1 cellular context compared by ENCODE assay signal in the genomic region with DNA sequence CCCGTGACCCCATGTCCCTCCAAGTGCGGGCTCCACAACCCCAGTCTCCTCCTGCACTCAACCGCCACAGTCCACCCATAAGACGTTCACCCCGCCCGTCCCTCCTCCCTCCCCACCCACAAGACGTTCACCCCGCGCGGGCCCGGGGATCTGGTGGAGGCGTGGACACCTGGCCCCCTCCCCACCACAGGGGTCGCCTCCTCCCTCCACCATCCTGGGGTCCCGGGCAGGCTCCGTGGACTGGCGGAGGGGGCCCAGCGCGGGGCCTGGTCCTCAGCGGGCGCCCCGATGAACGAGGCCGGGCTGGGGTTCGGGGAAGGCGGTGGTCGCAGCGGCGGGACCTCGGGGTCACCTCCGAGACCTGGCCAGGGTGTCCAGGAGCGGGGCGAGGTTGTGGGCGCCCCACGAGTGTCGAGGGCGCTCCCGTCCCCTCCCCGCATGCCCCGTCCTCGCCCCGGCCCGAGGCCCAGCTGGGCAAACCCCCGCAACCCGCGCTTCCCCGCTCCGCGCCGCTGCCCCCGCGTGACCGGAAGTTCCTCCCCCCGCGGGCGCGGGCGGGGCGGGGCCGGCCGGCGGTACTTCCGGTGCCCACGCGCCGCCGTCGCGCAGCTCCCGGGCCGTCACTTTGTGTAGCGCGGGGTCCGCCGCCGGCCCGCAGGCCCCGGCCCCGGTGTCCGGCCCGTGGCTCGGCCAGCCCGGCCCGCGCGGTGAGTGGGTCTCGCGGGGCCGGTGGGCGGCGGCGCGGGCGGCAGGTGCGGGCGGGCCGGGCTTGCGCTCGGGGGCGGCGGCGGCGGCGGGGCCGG.
TF ChIP-seq lines count a peak whose summit lies in the region.

TSS of gene ZNF316 (plus strand) at position 578 of the 803 bp plus-strand sequence. CDS start 5,092 bp downstream, outside the sequence.

TF ChIP-seq in K562, 482 proteins besides CTCF, POLR2A, EP300 and RAD21 (continued from another document):
- TF ChIP-seq, protein P1, sequence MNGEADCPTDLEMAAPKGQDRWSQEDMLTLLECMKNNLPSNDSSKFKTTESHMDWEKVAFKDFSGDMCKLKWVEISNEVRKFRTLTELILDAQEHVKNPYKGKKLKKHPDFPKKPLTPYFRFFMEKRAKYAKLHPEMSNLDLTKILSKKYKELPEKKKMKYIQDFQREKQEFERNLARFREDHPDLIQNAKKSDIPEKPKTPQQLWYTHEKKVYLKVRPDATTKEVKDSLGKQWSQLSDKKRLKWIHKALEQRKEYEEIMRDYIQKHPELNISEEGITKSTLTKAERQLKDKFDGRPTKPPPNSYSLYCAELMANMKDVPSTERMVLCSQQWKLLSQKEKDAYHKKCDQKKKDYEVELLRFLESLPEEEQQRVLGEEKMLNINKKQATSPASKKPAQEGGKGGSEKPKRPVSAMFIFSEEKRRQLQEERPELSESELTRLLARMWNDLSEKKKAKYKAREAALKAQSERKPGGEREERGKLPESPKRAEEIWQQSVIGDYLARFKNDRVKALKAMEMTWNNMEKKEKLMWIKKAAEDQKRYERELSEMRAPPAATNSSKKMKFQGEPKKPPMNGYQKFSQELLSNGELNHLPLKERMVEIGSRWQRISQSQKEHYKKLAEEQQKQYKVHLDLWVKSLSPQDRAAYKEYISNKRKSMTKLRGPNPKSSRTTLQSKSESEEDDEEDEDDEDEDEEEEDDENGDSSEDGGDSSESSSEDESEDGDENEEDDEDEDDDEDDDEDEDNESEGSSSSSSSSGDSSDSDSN (IDR thresholded peaks at IDR 0.05; ENCODE audit: borderline replicate concordance in 1 of 2, low read depth in 2 of 2, low read length in 2 of 2), result 0 out of 4 replicates have a peak, but pooled peaks of 1 of the 2 experiments have one; percentile 12
- TF ChIP-seq, protein P2, sequence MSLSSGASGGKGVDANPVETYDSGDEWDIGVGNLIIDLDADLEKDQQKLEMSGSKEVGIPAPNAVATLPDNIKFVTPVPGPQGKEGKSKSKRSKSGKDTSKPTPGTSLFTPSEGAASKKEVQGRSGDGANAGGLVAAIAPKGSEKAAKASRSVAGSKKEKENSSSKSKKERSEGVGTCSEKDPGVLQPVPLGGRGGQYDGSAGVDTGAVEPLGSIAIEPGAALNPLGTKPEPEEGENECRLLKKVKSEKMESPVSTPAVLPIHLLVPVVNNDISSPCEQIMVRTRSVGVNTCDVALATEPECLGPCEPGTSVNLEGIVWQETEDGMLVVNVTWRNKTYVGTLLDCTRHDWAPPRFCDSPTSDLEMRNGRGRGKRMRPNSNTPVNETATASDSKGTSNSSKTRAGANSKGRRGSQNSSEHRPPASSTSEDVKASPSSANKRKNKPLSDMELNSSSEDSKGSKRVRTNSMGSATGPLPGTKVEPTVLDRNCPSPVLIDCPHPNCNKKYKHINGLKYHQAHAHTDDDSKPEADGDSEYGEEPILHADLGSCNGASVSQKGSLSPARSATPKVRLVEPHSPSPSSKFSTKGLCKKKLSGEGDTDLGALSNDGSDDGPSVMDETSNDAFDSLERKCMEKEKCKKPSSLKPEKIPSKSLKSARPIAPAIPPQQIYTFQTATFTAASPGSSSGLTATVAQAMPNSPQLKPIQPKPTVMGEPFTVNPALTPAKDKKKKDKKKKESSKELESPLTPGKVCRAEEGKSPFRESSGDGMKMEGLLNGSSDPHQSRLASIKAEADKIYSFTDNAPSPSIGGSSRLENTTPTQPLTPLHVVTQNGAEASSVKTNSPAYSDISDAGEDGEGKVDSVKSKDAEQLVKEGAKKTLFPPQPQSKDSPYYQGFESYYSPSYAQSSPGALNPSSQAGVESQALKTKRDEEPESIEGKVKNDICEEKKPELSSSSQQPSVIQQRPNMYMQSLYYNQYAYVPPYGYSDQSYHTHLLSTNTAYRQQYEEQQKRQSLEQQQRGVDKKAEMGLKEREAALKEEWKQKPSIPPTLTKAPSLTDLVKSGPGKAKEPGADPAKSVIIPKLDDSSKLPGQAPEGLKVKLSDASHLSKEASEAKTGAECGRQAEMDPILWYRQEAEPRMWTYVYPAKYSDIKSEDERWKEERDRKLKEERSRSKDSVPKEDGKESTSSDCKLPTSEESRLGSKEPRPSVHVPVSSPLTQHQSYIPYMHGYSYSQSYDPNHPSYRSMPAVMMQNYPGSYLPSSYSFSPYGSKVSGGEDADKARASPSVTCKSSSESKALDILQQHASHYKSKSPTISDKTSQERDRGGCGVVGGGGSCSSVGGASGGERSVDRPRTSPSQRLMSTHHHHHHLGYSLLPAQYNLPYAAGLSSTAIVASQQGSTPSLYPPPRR (CRISPR knock-in tag; IDR thresholded peaks at IDR 0.05; ENCODE audit: borderline replicate concordance), result 0 out of 2 replicates have a peak, but pooled peaks have one; percentile 34
- TF ChIP-seq RB1 (IDR thresholded peaks at IDR 0.05; ENCODE audit: low read depth) (peak; percentile 78), NUFIP1 (IDR thresholded peaks at IDR 0.05; ENCODE audit: partially characterized antibody) (no peak), EGR1 (conservative IDR thresholded peaks at IDR 0.05) (peak; percentile 48), FOXM1 (IDR thresholded peaks at IDR 0.05; ENCODE audit: low read depth) (no peak), FOXM1 (CRISPR knock-in tag; IDR thresholded peaks at IDR 0.05; ENCODE audit: low read depth) (0 out of 2 replicates have a peak, but pooled peaks have one; percentile 44), TBL1XR1 (IDR thresholded peaks at IDR 0.05; ENCODE audit: low read length in 2 of 2) (no peak)
TF ChIP-seq in K562: peak in this region for 62.
